ENCODE assay signal across 1 cellular context in genomic region chr19:46173886-46174475, GRCh38.
TF ChIP-seq lines count a peak whose summit lies in the region.

No MANE protein-coding gene starts in this region.

TF ChIP-seq in HCT116, 20 proteins besides CTCF, POLR2A, EP300 and RAD21:
- TF ChIP-seq FOSL1 (IDR thresholded peaks at IDR 0.05; ENCODE audit: low read depth) (no peak), ZFX (IDR thresholded peaks at IDR 0.05) (no peak), EZH2 (IDR thresholded peaks at IDR 0.05) (no peak), ZBTB33 (IDR thresholded peaks at IDR 0.05; ENCODE audit: extremely low read depth, insufficient replicate concordance, low read length) (no peak), ELF1 (IDR thresholded peaks at IDR 0.05; ENCODE audit: borderline replicate concordance, low read depth) (no peak), CBX3 (IDR thresholded peaks at IDR 0.05; ENCODE audit: low read depth) (no peak), SP1 (IDR thresholded peaks at IDR 0.05; ENCODE audit: low read depth) (no peak), CEBPB (IDR thresholded peaks at IDR 0.05; ENCODE audit: low read depth) (no peak), SIN3A (IDR thresholded peaks at IDR 0.05; ENCODE audit: low read depth) (no peak), ATF3 (IDR thresholded peaks at IDR 0.05) (no peak)
- TF ChIP-seq, protein P1, sequence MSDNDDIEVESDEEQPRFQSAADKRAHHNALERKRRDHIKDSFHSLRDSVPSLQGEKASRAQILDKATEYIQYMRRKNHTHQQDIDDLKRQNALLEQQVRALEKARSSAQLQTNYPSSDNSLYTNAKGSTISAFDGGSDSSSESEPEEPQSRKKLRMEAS (IDR thresholded peaks at IDR 0.05) = no peak
